9 cellular contexts compared by ENCODE assay signal in the genomic region with DNA sequence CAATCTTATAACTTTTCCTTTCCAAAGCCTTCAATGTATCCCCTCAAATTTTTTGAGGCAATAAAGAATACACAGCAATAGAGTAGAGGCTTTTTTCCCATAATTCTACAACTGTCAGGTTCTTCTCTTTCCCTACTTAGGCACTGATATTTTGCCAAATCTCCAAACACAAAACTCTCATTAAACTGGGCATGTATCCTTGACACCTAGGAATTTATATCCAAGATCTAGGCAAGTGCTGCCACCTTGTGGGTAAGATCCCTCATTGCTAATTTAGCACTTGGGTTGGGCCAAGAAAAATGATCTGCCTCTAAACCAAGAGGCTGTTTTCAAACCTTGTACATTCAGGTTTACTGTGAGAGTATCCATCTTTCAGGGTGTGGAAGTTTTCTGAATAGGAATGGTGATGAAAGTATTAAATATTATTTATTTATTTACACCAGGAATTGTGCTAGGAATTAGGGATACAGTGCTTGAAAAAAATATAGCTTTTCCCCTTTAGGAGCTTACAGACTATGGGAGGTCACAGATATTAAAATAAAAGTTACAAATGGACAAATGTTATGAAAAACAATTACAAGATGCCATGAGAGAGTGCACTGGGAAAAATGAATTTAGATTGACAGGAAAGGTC. TPM values are rescaled to one million over a fixed set of nuclear protein-coding genes. Genes with fewer than 3 reads are reported as not detected.
DNase-seq lines count a peak whose midpoint lies in the region; ATAC-seq, FAIRE-seq and TF ChIP-seq lines count a peak whose summit lies in the region.
"Had no signal": no experiment of that assay in that cellular context is flagged by ENCODE, and none has a peak within 500 bp of the region (broad histone marks: within the 10 kb centered on the region; RNA-seq: fewer than 3 reads in every experiment).

No MANE protein-coding gene starts in this region.

- H3K27ac ChIP-seq in transverse colon, result no peak overlapping the region

- peaks cover 0 to 11% (median 6%) of the 10 kb centered on the region in 4 donors for H3K36me3 ChIP-seq in transverse colon

- peaks cover 0 to 18% (median 12%) of the 10 kb centered on the region in 3 donors for H3K4me1 Mint-ChIP-seq in naive B cell

- in situ Hi-C loops in transverse colon (cut with MboI; ENCODE audit: low pct_ligation_motif_present in 1 of 4, low pct_unique_long_range_greater_than_20kb in 1 of 4, low sequenced_read_pairs in 3 of 4), result loop anchor here (10.0 to 25.0 kb wide), 3 partner anchors 97 to 753 kb away; a partner anchor contains a TSS

- no peaks in the 10 kb centered on the region for H3K27me3 ChIP-seq in transverse colon

- no peak overlapping the region for H3K4me3 Mint-ChIP-seq in naive B cell

- peaks cover 8 to 11% of the 10 kb centered on the region in 2 donors for H3K36me3 Mint-ChIP-seq in naive B cell

- H3K27ac Mint-ChIP-seq in naive B cell, result peak overlapping the region in 1 of 6 donors; percentile 44

- DNase-seq in AG09319 (ENCODE audit: extremely low read depth, low read depth) (peak; percentile 15), GM18507 (ENCODE audit: extremely low spot score, insufficient read length, low read depth) (no peak), NCI-H2227 (lab: John Stamatoyannopoulos, UW; ENCODE audit: unreplicated experiment) (peak; percentile 67), epithelial cell of proximal tubule (ENCODE audit: low read depth) (no peak), naive B cell (peak; percentile 42), transverse colon (peak; percentile 70)
- peak; percentile 43 to 63 for DNase-seq in activated CD4-positive, alpha-beta T cell treated with anti-CD3 and anti-CD28 coated beads, Interleukin-2, amount 50 U/mL, for 48 hours

- peak; percentile 75 for TF ChIP-seq CTCF in AG09319 (IDR thresholded peaks at IDR 0.05; ENCODE audit: low read depth, low read length)
- peak; percentile 88 for TF ChIP-seq CTCF in epithelial cell of proximal tubule (conservative IDR thresholded peaks at IDR 0.05; ENCODE audit: low read depth, low read length)
- TF ChIP-seq CTCF in transverse colon (IDR thresholded peaks at IDR 0.05), result peak; percentile 81 to 88 (median 82)

- no peak overlapping the region for H3K4me3 ChIP-seq in epithelial cell of proximal tubule (ENCODE audit: low read depth, low read length)
- H3K4me3 ChIP-seq in transverse colon, result no peak overlapping the region
- H3K4me3 ChIP-seq: skin epidermis had no signal

- intact Hi-C loops in transverse colon (cut with DNase I; ENCODE audit: low total_unique reads), result loop anchor here (5.0 kb wide), 1 partner anchor 148 kb away; no protein-coding TSS in a partner anchor

- TF ChIP-seq EP300 in transverse colon (IDR thresholded peaks at IDR 0.05; ENCODE audit: low read depth), result no peak

- ATAC-seq in naive B cell (ENCODE audit: low read depth in 2 of 2), result peak in 1 of 2 donors; percentile 54
- no peak for ATAC-seq in GM21526 (IDR thresholded peaks at IDR 0.05; ENCODE audit: low FRiP score, unreplicated experiment)

- H3K9me3 Mint-ChIP-seq in naive B cell, result no peaks in the 10 kb centered on the region

- no peaks in the 10 kb centered on the region for H3K27me3 Mint-ChIP-seq in naive B cell

- TF ChIP-seq POLR2A in transverse colon (IDR thresholded peaks at IDR 0.05), result no peak

- peaks cover 0 to 10% (median 1%) of the 10 kb centered on the region in 4 donors for H3K4me1 ChIP-seq in transverse colon

- peak; percentile 84 for FAIRE-seq in GM18507 (lab: Jason Lieb, UNC)

- no peaks in the 10 kb centered on the region for H3K9me3 ChIP-seq in transverse colon

RNA-seq across cellular contexts. Expression of a gene that starts 17.6 kb away (rescaled TPM):
- total RNA-seq in epithelial cell of proximal tubule (12.7 and 21.9 TPM in 2 replicates), transverse colon (10 to 100 TPM; 13.8 to 27.0 (median 20.3) TPM)
- 10 to 100 TPM in 1 of 6 donors, 1 to 10 TPM in 5; 4.7 to 10.3 (median 7.2) TPM for polyA plus RNA-seq in naive B cell (ENCODE audit: low read depth in 6 of 6)

RNA-seq across cellular contexts. Expression of a gene that starts 18.1 kb away (rescaled TPM):
- total RNA-seq in epithelial cell of proximal tubule (26.7 and 34.1 TPM in 2 replicates), transverse colon (10 to 100 TPM; 24.6 to 40.4 (median 30.6) TPM)
- 10 to 100 TPM; 10.5 to 24.6 (median 16.2) TPM for polyA plus RNA-seq in naive B cell (ENCODE audit: low read depth in 6 of 6)

Comparison
In these comparisons a context has a peak if more than half of its experiments do, and no peak if none do; other contexts are left out.
1. DNase-seq: peak in AG09319 (single experiment), NCI-H2227 (single experiment), activated CD4-positive, alpha-beta T cell treated with anti-CD3 and anti-CD28 coated beads, Interleukin-2, amount 50 U/mL, for 48 hours (2 of 2), naive B cell (single experiment) and transverse colon (single experiment); none in GM18507 (single experiment) and epithelial cell of proximal tubule (single experiment).
2. Peak in every context shown above with its lines, with median percentiles within 50 percentile points of each other: CTCF ChIP-seq.